Comparison of ENCODE assay signal across 8 cellular contexts in the genomic region with DNA sequence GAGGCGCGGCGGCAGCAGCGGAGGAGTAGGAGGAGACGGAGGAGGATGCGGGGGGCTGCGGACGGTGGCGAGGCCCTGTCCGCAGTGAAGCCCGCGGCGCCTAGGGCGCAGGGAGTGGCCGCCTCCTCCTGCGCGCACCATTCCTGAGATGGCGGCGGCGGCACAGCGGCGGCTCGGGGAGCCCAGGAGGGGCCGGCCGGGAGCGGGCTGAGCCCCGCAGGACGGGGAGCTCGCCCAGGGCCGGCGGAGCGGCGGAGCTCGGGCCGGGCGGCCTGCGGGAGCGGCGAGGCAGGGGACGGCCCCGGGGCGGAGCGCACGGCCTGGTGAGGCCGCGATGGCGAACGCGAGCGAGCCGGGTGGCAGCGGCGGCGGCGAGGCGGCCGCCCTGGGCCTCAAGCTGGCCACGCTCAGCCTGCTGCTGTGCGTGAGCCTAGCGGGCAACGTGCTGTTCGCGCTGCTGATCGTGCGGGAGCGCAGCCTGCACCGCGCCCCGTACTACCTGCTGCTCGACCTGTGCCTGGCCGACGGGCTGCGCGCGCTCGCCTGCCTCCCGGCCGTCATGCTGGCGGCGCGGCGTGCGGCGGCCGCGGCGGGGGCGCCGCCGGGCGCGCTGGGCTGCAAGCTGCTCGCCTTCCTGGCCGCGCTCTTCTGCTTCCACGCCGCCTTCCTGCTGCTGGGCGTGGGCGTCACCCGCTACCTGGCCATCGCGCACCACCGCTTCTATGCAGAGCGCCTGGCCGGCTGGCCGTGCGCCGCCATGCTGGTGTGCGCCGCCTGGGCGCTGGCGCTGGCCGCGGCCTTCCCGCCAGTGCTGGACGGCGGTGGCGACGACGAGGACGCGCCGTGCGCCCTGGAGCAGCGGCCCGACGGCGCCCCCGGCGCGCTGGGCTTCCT. TPM values are rescaled to one million over a fixed set of nuclear protein-coding genes. Genes with fewer than 3 reads are reported as not detected.
DNase-seq lines count a peak whose midpoint lies in the region; ATAC-seq and TF ChIP-seq lines count a peak whose summit lies in the region.

A gene with protein sequence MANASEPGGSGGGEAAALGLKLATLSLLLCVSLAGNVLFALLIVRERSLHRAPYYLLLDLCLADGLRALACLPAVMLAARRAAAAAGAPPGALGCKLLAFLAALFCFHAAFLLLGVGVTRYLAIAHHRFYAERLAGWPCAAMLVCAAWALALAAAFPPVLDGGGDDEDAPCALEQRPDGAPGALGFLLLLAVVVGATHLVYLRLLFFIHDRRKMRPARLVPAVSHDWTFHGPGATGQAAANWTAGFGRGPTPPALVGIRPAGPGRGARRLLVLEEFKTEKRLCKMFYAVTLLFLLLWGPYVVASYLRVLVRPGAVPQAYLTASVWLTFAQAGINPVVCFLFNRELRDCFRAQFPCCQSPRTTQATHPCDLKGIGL (plus strand): TSS at position 140 of the 894 bp plus-strand sequence. CDS start 195 bp downstream, at position 335.

- H3K36me3 ChIP-seq in IMR-90 (ENCODE audit: control insufficient read depth, insufficient read depth, low read length) (no peaks in the 10 kb centered on the region), iPS DF 6.9 (ENCODE audit: control insufficient read depth, insufficient read depth, low read length) (no peaks in the 10 kb centered on the region)

- H3K9me3 Mint-ChIP-seq in CD14-positive monocyte (peaks cover 0 to 4% (median 0%) of the 10 kb centered on the region in 7 donors), HFFc6 (no peaks in the 10 kb centered on the region)

- no peak within 1 kb of the TSS for H3K18ac ChIP-seq in IMR-90 (ENCODE audit: low read depth, low read length)

- no peak within 1 kb of the TSS for H3K9ac ChIP-seq in IMR-90 (ENCODE audit: low read depth, low read length)

- no peak within 1 kb of the TSS for H2BK5ac ChIP-seq in IMR-90 (ENCODE audit: low read depth, low read length, poor library complexity, severe bottlenecking)

- CTCF ChIA-PET in IMR-90 (lab: Yijun Ruan, JAX), result no interaction called here

- TF ChIP-seq RAD21 in IMR-90 (IDR thresholded peaks at IDR 0.05; ENCODE audit: low read length), result no peak

- peak within 1 kb of the TSS in 4 of 7 donors; percentile 15 to 65 (median 43) for H3K27ac Mint-ChIP-seq in CD14-positive monocyte
- H3K27ac Mint-ChIP-seq in HFFc6, result no peak within 1 kb of the TSS

- H3K36me3 Mint-ChIP-seq in CD14-positive monocyte, result peaks cover 16 to 21% of the 10 kb centered on the region in 2 donors
- H3K36me3 Mint-ChIP-seq in HFFc6 (ENCODE audit: low read depth), result no peaks in the 10 kb centered on the region

- peak within 1 kb of the TSS; percentile 69 for H2AFZ ChIP-seq in IMR-90 (replicated peaks; ENCODE audit: low read length, poor library complexity)

- no peak within 1 kb of the TSS for H2BK120ac ChIP-seq in IMR-90 (ENCODE audit: low read depth, low read length)

- BruUV-seq in IMR-90 (replicated peaks; lab: Mats Ljungman, UMichigan), result no TSS peak

- H3K9me3 ChIP-seq in IMR-90 (ENCODE audit: control insufficient read depth, insufficient read depth, low read length) (no peaks in the 10 kb centered on the region), iPS DF 6.9 (ENCODE audit: control insufficient read depth, insufficient read depth, low read length) (no peaks in the 10 kb centered on the region)

- ATAC-seq in IMR-90 (ENCODE audit: low read depth) (peak; percentile 77), HG02588 (IDR thresholded peaks at IDR 0.05; ENCODE audit: unreplicated experiment) (no peak)

- H3K4me1 ChIP-seq in IMR-90 (ENCODE audit: control insufficient read depth, insufficient read depth, low read length), result no peaks in the 10 kb centered on the region
- peaks cover 6% of the 10 kb centered on the region; the same call in 1 of the 2 replicates for H3K4me1 ChIP-seq in iPS DF 6.9 (ENCODE audit: control insufficient read depth, insufficient read depth, low read length)

- no peak within 1 kb of the TSS for H4K5ac ChIP-seq in IMR-90 (ENCODE audit: low read depth, low read length)

- H3K9me1 ChIP-seq in IMR-90 (ENCODE audit: insufficient read depth, low read length), result no peaks in the 10 kb centered on the region

- 1% methylated on average over 80 of the region's 131 CpGs; no CpG with 5 or more reads in 1 of the 2 experiments for WGBS in IMR-90 (ENCODE audit: extremely low coverage in 2 of 2, insufficient read length in 1 of 2), 2 experiments
- WGBS in iPS DF 6.9 (ENCODE audit: insufficient coverage, insufficient read length), result no CpG with 5 or more reads among the region's 131 CpGs

- no peak within 1 kb of the TSS for H2BK15ac ChIP-seq in IMR-90 (ENCODE audit: low read depth, low read length)

- in situ Hi-C loops in IMR-90 (cut with MboI; ENCODE audit: low sequenced_read_pairs), result no loop called here

- peaks cover 20 to 28% (median 24%) of the 10 kb centered on the region in 3 donors for H3K27me3 Mint-ChIP-seq in CD14-positive monocyte (ENCODE audit: low read depth in 3 of 3)
- peaks cover 31% of the 10 kb centered on the region for H3K27me3 Mint-ChIP-seq in HFFc6 (ENCODE audit: insufficient read depth)

- peak within 1 kb of the TSS; percentile 87 to 91 for H3K4me3 Mint-ChIP-seq in CD14-positive monocyte
- no peak within 1 kb of the TSS for H3K4me3 Mint-ChIP-seq in HFFc6

- POLR2A ChIA-PET in IMR-90 (lab: Charles Lee; ENCODE audit: unreplicated experiment), result no interaction called here

- H4K8ac ChIP-seq in IMR-90 (ENCODE audit: low read depth in 2 of 2, low read length in 2 of 2), result no peak within 1 kb of the TSS

- H3K27me3 ChIP-seq in IMR-90 (ENCODE audit: control insufficient read depth, insufficient read depth, low read length), result peaks cover 53% of the 10 kb centered on the region
- peaks cover 23% of the 10 kb centered on the region for H3K27me3 ChIP-seq in iPS DF 6.9 (ENCODE audit: control insufficient read depth, insufficient read depth, low read length)

- intact Hi-C loops in CD14-positive monocyte (cut with micrococcal nuclease), result no loop called here
- intact Hi-C loops in IMR-90 (cut with micrococcal nuclease), result no loop called here

- H4K20me1 ChIP-seq in IMR-90 (ENCODE audit: insufficient read depth, low read length), result no peaks in the 10 kb centered on the region

- dilution Hi-C loops in IMR-90 (cut with HindIII; ENCODE audit: low sequenced_read_pairs, unreplicated experiment), result no loop called here

- H2AK9ac ChIP-seq in IMR-90 (replicated peaks; ENCODE audit: low read depth, low read length, poor library complexity), result no peak within 1 kb of the TSS

- no peaks in the 10 kb centered on the region for H3K79me1 ChIP-seq in IMR-90 (ENCODE audit: low read depth in 1 of 2, low read length in 2 of 2)

- no peak within 1 kb of the TSS for H4K91ac ChIP-seq in IMR-90 (ENCODE audit: insufficient read depth, low read depth, low read length)

- TF ChIP-seq CTCF in CD14-positive monocyte (IDR thresholded peaks at IDR 0.05) (no peak), IMR-90 (conservative IDR thresholded peaks at IDR 0.05; ENCODE audit: low read depth, low read length) (no peak), HFFc6 (IDR thresholded peaks at IDR 0.05) (no peak)

- H3K4me2 ChIP-seq in IMR-90 (ENCODE audit: low read depth, low read length), result peak within 1 kb of the TSS; percentile 93

- H3K27ac ChIP-seq in IMR-90 (ENCODE audit: insufficient read depth, low read length) (no peak within 1 kb of the TSS), iPS DF 6.9 (ENCODE audit: low read length) (no peak within 1 kb of the TSS)

- peaks cover 45% of the 10 kb centered on the region for H3K4me1 Mint-ChIP-seq in CD14-positive monocyte
- H3K4me1 Mint-ChIP-seq in HFFc6 (ENCODE audit: low read depth), result no peaks in the 10 kb centered on the region

- no peak for TF ChIP-seq POLR2A in IMR-90 (IDR thresholded peaks at IDR 0.05; ENCODE audit: low read depth, low read length)

- no peak within 1 kb of the TSS for H2AK5ac ChIP-seq in IMR-90 (ENCODE audit: low read depth, low read length)

- H3K56ac ChIP-seq in IMR-90 (ENCODE audit: extremely low read depth, insufficient read depth, low read length), result no peak within 1 kb of the TSS

- H3K4ac ChIP-seq in IMR-90 (ENCODE audit: low read depth, low read length), result no peak within 1 kb of the TSS

- no peak within 1 kb of the TSS for H3K23ac ChIP-seq in IMR-90 (ENCODE audit: low read depth, low read length)

- no peak within 1 kb of the TSS for H3K14ac ChIP-seq in IMR-90 (replicated peaks; ENCODE audit: low read depth, low read length)

- H3K4me3 ChIP-seq in IMR-90 (ENCODE audit: insufficient read depth, low read depth, low read length) (peak within 1 kb of the TSS; percentile 32; the same call in 1 of the 2 replicates), iPS DF 6.9 (ENCODE audit: low read length) (peak within 1 kb of the TSS; percentile 72; the same call in 1 of the 2 replicates), skeletal muscle cell (ENCODE audit: low read depth, low read length) (peak within 1 kb of the TSS; percentile 38)

- no peak within 1 kb of the TSS for H2BK20ac ChIP-seq in IMR-90 (ENCODE audit: low read depth, low read length)

- DNase-seq in CD14-positive monocyte (ENCODE audit: low spot score) (no peak), IMR-90 (peak; percentile 12), astrocyte of the hippocampus (ENCODE audit: low read depth, low spot score) (peak; percentile 82), iPS DF 6.9 (ENCODE audit: low read depth, low spot score) (no peak), skeletal muscle cell (ENCODE audit: low read depth) (peak; percentile 10), amniotic stem cell (lab: John Stamatoyannopoulos, UW) (no peak), HFFc6 (no peak)

TF ChIP-seq in IMR-90, 13 proteins besides CTCF, POLR2A, EP300 and RAD21 (continues in another document):
- TF ChIP-seq SMC3 (IDR thresholded peaks at IDR 0.05; ENCODE audit: low read depth, low read length), result no peak
- TF ChIP-seq MAFK (IDR thresholded peaks at IDR 0.05; ENCODE audit: low read depth, low read length), result no peak
- TF ChIP-seq MAZ (IDR thresholded peaks at IDR 0.05; ENCODE audit: borderline replicate concordance, low read depth, low read length), result no peak
- TF ChIP-seq RCOR1 (IDR thresholded peaks at IDR 0.05; ENCODE audit: insufficient replicate concordance, low read length), result no peak
- TF ChIP-seq, protein P1, sequence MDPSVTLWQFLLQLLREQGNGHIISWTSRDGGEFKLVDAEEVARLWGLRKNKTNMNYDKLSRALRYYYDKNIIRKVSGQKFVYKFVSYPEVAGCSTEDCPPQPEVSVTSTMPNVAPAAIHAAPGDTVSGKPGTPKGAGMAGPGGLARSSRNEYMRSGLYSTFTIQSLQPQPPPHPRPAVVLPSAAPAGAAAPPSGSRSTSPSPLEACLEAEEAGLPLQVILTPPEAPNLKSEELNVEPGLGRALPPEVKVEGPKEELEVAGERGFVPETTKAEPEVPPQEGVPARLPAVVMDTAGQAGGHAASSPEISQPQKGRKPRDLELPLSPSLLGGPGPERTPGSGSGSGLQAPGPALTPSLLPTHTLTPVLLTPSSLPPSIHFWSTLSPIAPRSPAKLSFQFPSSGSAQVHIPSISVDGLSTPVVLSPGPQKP (IDR thresholded peaks at IDR 0.05; ENCODE audit: borderline replicate concordance, low read depth, low read length), result no peak

RNA-seq across cellular contexts. Expression of the gene that starts here (rescaled TPM):
- polyA plus RNA-seq in CD14-positive monocyte (10 to 100 TPM in 1 of 2 donors, 1 to 10 TPM in 1; 6.6 to 19.6 TPM), IMR-90 (2012; rRNA removed) (not detected in 2 replicates)
- total RNA-seq in IMR-90 (2012; rRNA removed), result not detected in 2 replicates
- polyA plus RNA-seq in IMR-90 (2012; cell fraction: cytosol; rRNA removed), result not detected in 2 replicates
- polyA plus RNA-seq in IMR-90 (2012; cell fraction: nucleus; rRNA removed; ENCODE audit: low replicate concordance), result not detected in 2 replicates
- not detected for total RNA-seq in HFFc6 (2021; fragmentation: NEBNext Ultra II Directional; extraction: Animal tissue kit (Norgen Biotek cat#: 25700))

Comparison
In these comparisons a context has a peak if more than half of its experiments do, and no peak if none do; other contexts are left out.
1. RNA of the gene that starts here (polyA plus RNA-seq): 6.6 to 19.6 TPM in CD14-positive monocyte; not detected in IMR-90; every median in the first group is over 4 times any median in the second.
2. Peak in DNase-seq, ATAC-seq, H3K4me3 ChIP-seq and H3K4me2 ChIP-seq in IMR-90; RNA of the gene not detected or under 1 TPM.
3. DNase-seq: peak in astrocyte of the hippocampus (single experiment) and skeletal muscle cell (single experiment); none in CD14-positive monocyte (single experiment), iPS DF 6.9 (single experiment), amniotic stem cell (single experiment) and HFFc6 (single experiment).
4. Peak in every context shown above with its lines, with median percentiles within 50 percentile points of each other: H3K4me3 ChIP-seq.